24 cellular contexts compared by ENCODE assay signal in genomic region chr4:147639388-147639787, GRCh38. TPM values are rescaled to one million over a fixed set of nuclear protein-coding genes. Genes with fewer than 3 reads are reported as not detected.
DNase-seq lines count a peak whose midpoint lies in the region; ATAC-seq and TF ChIP-seq lines count a peak whose summit lies in the region.
"Had no signal": no experiment of that assay in that cellular context is flagged by ENCODE, and none has a peak within 500 bp of the region (broad histone marks: within the 10 kb centered on the region; RNA-seq: fewer than 3 reads in every experiment).

No MANE protein-coding gene starts in this region.

- no peak for TF ChIP-seq CTCF in GM23338 (conservative IDR thresholded peaks at IDR 0.05; ENCODE audit: low read depth in 2 of 2)
- TF ChIP-seq CTCF in foreskin keratinocyte (conservative IDR thresholded peaks at IDR 0.05) = no peak

- no peaks in the 10 kb centered on the region for H4K20me1 ChIP-seq in GM23338 (replicated peaks; ENCODE audit: insufficient read depth)

- DNase-seq in AG20443 (ENCODE audit: low spot score) (peak; percentile 32), GM23338 (ENCODE audit: low spot score) (no peak), foreskin keratinocyte (peak; percentile 8 to 22), NCI-H1092 (lab: John Stamatoyannopoulos, UW) (no peak), caudate nucleus (lab: John Stamatoyannopoulos, UW) (no peak)
- no peak for DNase-seq in activated naive CD8-positive, alpha-beta T cell treated with anti-CD3 and anti-CD28 coated beads, Interleukin-2, amount 10 ng/mL, durations not matched to agents 7 days and 5 days
- DNase-seq in stimulated activated CD4-positive, alpha-beta T cell treated with anti-CD3 and anti-CD28 coated beads, Interleukin-2, amount 100 ng/mL, for 48 hours = no peak
- DNase-seq: activated CD4-positive, alpha-beta memory T cell treated with anti-CD3 and anti-CD28 coated beads for 36 hours; activated naive CD4-positive, alpha-beta T cell treated with anti-CD3 and anti-CD28 coated beads, Interleukin-2, amount 50 U/mL, for 16 hours; activated T-cell treated with anti-CD3 and anti-CD28 coated beads, Interleukin-2, amount 50 U/mL, for 24 hours; cortex of kidney; left lung; mucosa of descending colon; NCI-H1105; NCI-H2081 treated with DMSO at 0.1 percent for 48 hours; NCI-H526; retina; SHP77; spleen; stimulated activated CD8-positive, alpha-beta memory T cell treated with anti-CD3 and anti-CD28 coated beads, Interleukin-4, amount 100 ng/mL, for 48 hours; WERI-Rb-1 had no signal

- peaks cover 23% of the 10 kb centered on the region; the same call in 2 of the 3 replicates for H3K4me1 Mint-ChIP-seq in GM23338
- H3K4me1 Mint-ChIP-seq in activated naive CD8-positive, alpha-beta T cell treated with anti-CD3 and anti-CD28 coated beads, Interleukin-2, amount 10 ng/mL, durations not matched to agents 7 days and 5 days = peaks cover 18% of the 10 kb centered on the region

- H3K4me2 ChIP-seq in GM23338 = 0 out of 2 replicates have a peak overlapping the region, but pooled peaks have one; percentile 3

- H3K4me3 ChIP-seq in GM23338 = no peak overlapping the region
- H3K4me3 ChIP-seq: left lung, mucosa of descending colon, spleen, vagina had no signal

- no peaks in the 10 kb centered on the region for H3F3A ChIP-seq in GM23338 (replicated peaks; ENCODE audit: low read depth)

- H3K27me3 ChIP-seq in GM23338 (ENCODE audit: insufficient read depth) (no peaks in the 10 kb centered on the region), foreskin keratinocyte (no peaks in the 10 kb centered on the region)
- H3K27me3 ChIP-seq: left lung, spleen, vagina had no signal

- no peak overlapping the region for H3K4me3 Mint-ChIP-seq in GM23338
- peak overlapping the region; percentile 58 for H3K4me3 Mint-ChIP-seq in activated naive CD8-positive, alpha-beta T cell treated with anti-CD3 and anti-CD28 coated beads, Interleukin-2, amount 10 ng/mL, durations not matched to agents 7 days and 5 days
- H3K4me3 Mint-ChIP-seq: activated CD4-positive, alpha-beta memory T cell treated with anti-CD3 and anti-CD28 coated beads for 36 hours; activated T-cell treated with anti-CD3 and anti-CD28 coated beads, Interleukin-2, amount 50 U/mL, for 24 hours; brain had no signal

- peaks cover 43% of the 10 kb centered on the region for H3K36me3 Mint-ChIP-seq in GM23338 (ENCODE audit: low read depth)
- peaks cover 65% of the 10 kb centered on the region for H3K36me3 Mint-ChIP-seq in activated naive CD8-positive, alpha-beta T cell treated with anti-CD3 and anti-CD28 coated beads, Interleukin-2, amount 10 ng/mL, durations not matched to agents 7 days and 5 days

- no peaks in the 10 kb centered on the region for H3K9me2 ChIP-seq in GM23338 (ENCODE audit: insufficient read depth)

- 0 out of 2 replicates have a peak, but pooled peaks cover 3% of the 10 kb centered on the region for H3K79me2 ChIP-seq in GM23338 (replicated peaks; ENCODE audit: insufficient read depth)

- H3K27ac Mint-ChIP-seq in GM23338 = peak overlapping the region; percentile 59; the same call in 1 of the 2 replicates
- H3K27ac Mint-ChIP-seq in activated naive CD8-positive, alpha-beta T cell treated with anti-CD3 and anti-CD28 coated beads, Interleukin-2, amount 10 ng/mL, durations not matched to agents 7 days and 5 days = peak overlapping the region; percentile 5
- H3K27ac Mint-ChIP-seq: activated CD4-positive, alpha-beta memory T cell treated with anti-CD3 and anti-CD28 coated beads for 36 hours had no signal

- peaks cover 12% of the 10 kb centered on the region; the same call in 1 of the 2 replicates for H3K36me3 ChIP-seq in GM23338 (ENCODE audit: insufficient read depth)

- no peak overlapping the region for H2AFZ ChIP-seq in GM23338

- ATAC-seq in GM23338 = no peak
- no peak for ATAC-seq in activated naive CD8-positive, alpha-beta T cell treated with anti-CD3 and anti-CD28 coated beads, Interleukin-2, amount 10 ng/mL, durations not matched to agents 7 days and 5 days (ENCODE audit: low read depth)
- ATAC-seq in foreskin keratinocyte = peak; percentile 62
- ATAC-seq in HG02759 (IDR thresholded peaks at IDR 0.05; ENCODE audit: unreplicated experiment) = no peak
- ATAC-seq: mucosa of descending colon had no signal

- POLR2A ChIA-PET in activated naive CD8-positive, alpha-beta T cell treated with anti-CD3 and anti-CD28 coated beads, Interleukin-2, amount 10 ng/mL, durations not matched to agents 7 days and 5 days (lab: Charles Lee) = interaction anchor here (1.4 kb wide), 1 partner anchor 22 kb away, joined by 4 read pairs; the partner anchor contains the start of gene TMEM184C

- H3K4me1 ChIP-seq in GM23338 (ENCODE audit: insufficient read depth) = peaks cover 28% of the 10 kb centered on the region
- no peaks in the 10 kb centered on the region for H3K4me1 ChIP-seq in foreskin keratinocyte
- H3K4me1 ChIP-seq: left lung had no signal

- H3K27ac ChIP-seq in GM23338 (ENCODE audit: low read depth) = no peak overlapping the region
- no peak overlapping the region for H3K27ac ChIP-seq in foreskin keratinocyte
- no peak overlapping the region for H3K27ac ChIP-seq in caudate nucleus (ENCODE audit: low read depth, low read length)
- H3K27ac ChIP-seq: left lung, spleen, vagina, WERI-Rb-1 had no signal

- no peaks in the 10 kb centered on the region for H3K9me3 Mint-ChIP-seq in GM23338
- no peaks in the 10 kb centered on the region for H3K9me3 Mint-ChIP-seq in activated naive CD8-positive, alpha-beta T cell treated with anti-CD3 and anti-CD28 coated beads, Interleukin-2, amount 10 ng/mL, durations not matched to agents 7 days and 5 days

- no peaks in the 10 kb centered on the region for H3K27me3 Mint-ChIP-seq in GM23338 (ENCODE audit: insufficient read depth, low read depth, poor library complexity)
- H3K27me3 Mint-ChIP-seq in activated naive CD8-positive, alpha-beta T cell treated with anti-CD3 and anti-CD28 coated beads, Interleukin-2, amount 10 ng/mL, durations not matched to agents 7 days and 5 days = no peaks in the 10 kb centered on the region
- H3K27me3 Mint-ChIP-seq: activated CD4-positive, alpha-beta memory T cell treated with anti-CD3 and anti-CD28 coated beads for 36 hours; activated T-cell treated with anti-CD3 and anti-CD28 coated beads, Interleukin-2, amount 50 U/mL, for 24 hours; brain had no signal

TF ChIP-seq in GM23338, 12 proteins besides CTCF, POLR2A, EP300 and RAD21 (continues in another document):
- no peak for TF ChIP-seq CREB1 (CRISPR knock-in tag; IDR thresholded peaks at IDR 0.05; ENCODE audit: low read depth)
- no peak for TF ChIP-seq POLR2AphosphoS5 (IDR thresholded peaks at IDR 0.05; ENCODE audit: low read depth)
- no peak for TF ChIP-seq EZH2phosphoT487 (IDR thresholded peaks at IDR 0.05; ENCODE audit: unreplicated experiment)
- no peak for TF ChIP-seq ZNF331 (CRISPR knock-in tag; IDR thresholded peaks at IDR 0.05; ENCODE audit: low read depth)
- TF ChIP-seq STAT1 (IDR thresholded peaks at IDR 0.05; ENCODE audit: unreplicated experiment) = no peak
- TF ChIP-seq ZNF114 (CRISPR knock-in tag; IDR thresholded peaks at IDR 0.05) = no peak
- no peak for TF ChIP-seq REST (IDR thresholded peaks at IDR 0.05; ENCODE audit: unreplicated experiment)

RNA-seq across cellular contexts. Expression of gene TMEM184C, which starts 22.2 kb away (rescaled TPM):
- total RNA-seq in GM23338 (2014; rRNA removed; shearing (Covaris generic)) = 42.2 TPM in 2 replicates
- polyA plus RNA-seq in GM23338 (2016; fragmentation: Nextera tagmentation; extraction: Ambion mirVana) (12.6 and 15.1 TPM in 2 replicates), foreskin keratinocyte (7.1 and 8.5 TPM in 2 replicates)
- total RNA-seq in activated naive CD8-positive, alpha-beta T cell treated with anti-CD3 and anti-CD28 coated beads, Interleukin-2, amount 10 ng/mL, durations not matched to agents 7 days and 5 days = 10 to 100 TPM; 22.5 to 24.0 TPM
- total RNA-seq in foreskin keratinocyte = 23.3 and 26.1 TPM in 2 replicates

RNA-seq across cellular contexts. Expression of gene PRMT9, which starts 44.6 kb away (rescaled TPM):
- total RNA-seq in GM23338 (2014; rRNA removed; shearing (Covaris generic)) = 11.2 and 13.1 TPM in 2 replicates
- 6.4 and 7.6 TPM in 2 replicates for polyA plus RNA-seq in GM23338 (2016; fragmentation: Nextera tagmentation; extraction: Ambion mirVana)
- 10 to 100 TPM; 12.0 to 12.5 TPM for total RNA-seq in activated naive CD8-positive, alpha-beta T cell treated with anti-CD3 and anti-CD28 coated beads, Interleukin-2, amount 10 ng/mL, durations not matched to agents 7 days and 5 days
- 6.5 and 6.8 TPM in 2 replicates for total RNA-seq in foreskin keratinocyte
- polyA plus RNA-seq in foreskin keratinocyte = 2.9 and 4.1 TPM in 2 replicates

Comparison
In these comparisons a context has a peak if more than half of its experiments do, and no peak if none do; other contexts are left out.
1. DNase-seq: peak in AG20443 (single experiment) and foreskin keratinocyte (2 of 2); none in GM23338 (single experiment), activated naive CD8-positive, alpha-beta T cell treated with anti-CD3 and anti-CD28 coated beads, Interleukin-2, amount 10 ng/mL, durations not matched to agents 7 days and 5 days (single experiment), NCI-H1092 (single experiment), caudate nucleus (0 of 61) and stimulated activated CD4-positive, alpha-beta T cell treated with anti-CD3 and anti-CD28 coated beads, Interleukin-2, amount 100 ng/mL, for 48 hours (0 of 2).